In genomic region chr7:143282124-143282523, GRCh38 we compare ENCODE assay signal across 10 cellular contexts. TPM values are rescaled to one million over a fixed set of nuclear protein-coding genes. Genes with fewer than 3 reads are reported as not detected.
"Had no signal": no experiment of that assay in that cellular context is flagged by ENCODE, and none has a peak within 500 bp of the region (broad histone marks: within the 10 kb centered on the region; RNA-seq: fewer than 3 reads in every experiment).

No MANE protein-coding gene starts in this region.

- H3K9me3 Mint-ChIP-seq: HFFc6 had no signal

- H3K4me2 ChIP-seq: GM23338 had no signal

- H3K36me3 ChIP-seq: HAP-1 had no signal

- ATAC-seq: GM23338, HCT116 had no signal

- H3K27ac Mint-ChIP-seq: GM23338, H9, HFFc6 had no signal

- H3K27ac ChIP-seq: GM23248 had no signal

- H3K9ac ChIP-seq: GM23248 had no signal

- H3K9me3 ChIP-seq: HAP-1 had no signal

- H3K4me3 Mint-ChIP-seq: GM23338, H9, HFFc6 had no signal

- DNase-seq: GM23248, GOT3, H7, H9, HCEC 1CT, HFFc6 had no signal

- H2AFZ ChIP-seq: GM23248, GM23338 had no signal

- H3K4me3 ChIP-seq: GM23248, GM23338, HAP-1 had no signal

RNA-seq across cellular contexts. Expression of gene TMEM139, which starts 2.6 kb away (rescaled TPM):
- total RNA-seq: GM23248 had no signal
- polyA plus RNA-seq: GM23248 had no signal

RNA-seq across cellular contexts. Expression of gene CLCN1, which starts 33.8 kb away (rescaled TPM):
- total RNA-seq: GM23248, H4, HFFc6 had no signal
- polyA plus RNA-seq: GM23248 had no signal
